Comparison of ENCODE assay signal across 8 cellular contexts in genomic region chr1:200258447-200259375, GRCh38.
DNase-seq lines count a peak whose midpoint lies in the region; ATAC-seq and TF ChIP-seq lines count a peak whose summit lies in the region.

No MANE protein-coding gene starts in this region.

- CTCF ChIA-PET in activated CD4-positive, alpha-beta memory T cell treated with anti-CD3 and anti-CD28 coated beads, Interleukin-2, amount 10 ng/mL, durations not matched to agents 7 days and 5 days (lab: Charles Lee), result interaction anchor here (0.8 to 1.0 kb wide), 2 partner anchors 14 to 17 kb away, joined by 3 read pairs; no protein-coding TSS in a partner anchor

- peak; percentile 39 for TF ChIP-seq CTCF in GM20000 (IDR thresholded peaks at IDR 0.05; ENCODE audit: extremely low read depth, missing control alignments)

- ATAC-seq in effector memory CD8-positive, alpha-beta T cell (replicated peaks), result peak; percentile 35
- ATAC-seq in stimulated activated naive B cell treated with anti-CD40 and anti-IgM and Interleukin-4, amounts not matched to agents 10 μg/mL and 1 μg/mL and 100 μg/mL, for 72 hours (replicated peaks), result peak; percentile 75 to 78

- H3K4me1 Mint-ChIP-seq in effector memory CD8-positive, alpha-beta T cell (ENCODE audit: low read depth in 2 of 2), result peaks cover under 1 to 9% of the 10 kb centered on the region in 2 donors
- peaks cover 7 to 10% of the 10 kb centered on the region in 2 donors for H3K4me1 Mint-ChIP-seq in stimulated activated naive B cell treated with anti-CD40 and anti-IgM and Interleukin-4, amounts not matched to agents 10 μg/mL and 1 μg/mL and 100 μg/mL, for 72 hours
- H3K4me1 Mint-ChIP-seq in activated CD4-positive, alpha-beta memory T cell treated with anti-CD3 and anti-CD28 coated beads, Interleukin-2, amount 10 ng/mL, durations not matched to agents 7 days and 5 days, result peaks cover 22% of the 10 kb centered on the region

- H3K27me3 Mint-ChIP-seq in effector memory CD8-positive, alpha-beta T cell, result peaks cover 26 to 34% of the 10 kb centered on the region in 2 donors
- peaks cover 0 to 4% of the 10 kb centered on the region in 2 donors for H3K27me3 Mint-ChIP-seq in stimulated activated naive B cell treated with anti-CD40 and anti-IgM and Interleukin-4, amounts not matched to agents 10 μg/mL and 1 μg/mL and 100 μg/mL, for 72 hours
- peaks cover 22% of the 10 kb centered on the region for H3K27me3 Mint-ChIP-seq in activated CD4-positive, alpha-beta memory T cell treated with anti-CD3 and anti-CD28 coated beads, Interleukin-2, amount 10 ng/mL, durations not matched to agents 7 days and 5 days

- H3K27ac Mint-ChIP-seq in effector memory CD8-positive, alpha-beta T cell, result no peak overlapping the region
- H3K27ac Mint-ChIP-seq in stimulated activated naive B cell treated with anti-CD40 and anti-IgM and Interleukin-4, amounts not matched to agents 10 μg/mL and 1 μg/mL and 100 μg/mL, for 72 hours, result no peak overlapping the region
- no peak overlapping the region for H3K27ac Mint-ChIP-seq in activated CD4-positive, alpha-beta memory T cell treated with anti-CD3 and anti-CD28 coated beads, Interleukin-2, amount 10 ng/mL, durations not matched to agents 7 days and 5 days

- H3K4me3 Mint-ChIP-seq in effector memory CD8-positive, alpha-beta T cell, result no peak overlapping the region
- H3K4me3 Mint-ChIP-seq in stimulated activated naive B cell treated with anti-CD40 and anti-IgM and Interleukin-4, amounts not matched to agents 10 μg/mL and 1 μg/mL and 100 μg/mL, for 72 hours, result no peak overlapping the region
- H3K4me3 Mint-ChIP-seq in activated CD4-positive, alpha-beta memory T cell treated with anti-CD3 and anti-CD28 coated beads, Interleukin-2, amount 10 ng/mL, durations not matched to agents 7 days and 5 days, result no peak overlapping the region

- DNase-seq in DMS114 treated with DMSO at 0.1 percent for 48 hours (lab: John Stamatoyannopoulos, UW; ENCODE audit: unreplicated experiment) (peak; percentile 33), GM20000 (ENCODE audit: low spot score) (peak; percentile 37), NCI-H1694 treated with DMSO at 0.1 percent for 48 hours (lab: John Stamatoyannopoulos, UW) (peak; percentile 45), NCI-H2081 treated with DMSO at 0.1 percent for 48 hours (lab: John Stamatoyannopoulos, UW) (no peak)
- DNase-seq in effector memory CD8-positive, alpha-beta T cell, result no peak
- DNase-seq in stimulated activated naive B cell treated with anti-CD40 and anti-IgM and Interleukin-4, amounts not matched to agents 10 μg/mL and 1 μg/mL and 100 μg/mL, for 72 hours, result no peak
- DNase-seq in activated CD4-positive, alpha-beta memory T cell treated with anti-CD3 and anti-CD28 coated beads, Interleukin-2, amount 10 ng/mL, durations not matched to agents 7 days and 5 days, result no peak
- no peak for DNase-seq in activated CD8-positive, alpha-beta memory T cell treated with anti-CD3 and anti-CD28 coated beads, Interleukin-2, amount 50 U/mL, for 48 hours

- no peaks in the 10 kb centered on the region for H3K9me3 Mint-ChIP-seq in effector memory CD8-positive, alpha-beta T cell
- H3K9me3 Mint-ChIP-seq in stimulated activated naive B cell treated with anti-CD40 and anti-IgM and Interleukin-4, amounts not matched to agents 10 μg/mL and 1 μg/mL and 100 μg/mL, for 72 hours, result peaks cover 0 to under 1% of the 10 kb centered on the region in 2 donors
- no peaks in the 10 kb centered on the region for H3K9me3 Mint-ChIP-seq in activated CD4-positive, alpha-beta memory T cell treated with anti-CD3 and anti-CD28 coated beads, Interleukin-2, amount 10 ng/mL, durations not matched to agents 7 days and 5 days

- no peaks in the 10 kb centered on the region for H3K36me3 Mint-ChIP-seq in effector memory CD8-positive, alpha-beta T cell (ENCODE audit: insufficient read depth)
- no peaks in the 10 kb centered on the region for H3K36me3 Mint-ChIP-seq in stimulated activated naive B cell treated with anti-CD40 and anti-IgM and Interleukin-4, amounts not matched to agents 10 μg/mL and 1 μg/mL and 100 μg/mL, for 72 hours
- H3K36me3 Mint-ChIP-seq in activated CD4-positive, alpha-beta memory T cell treated with anti-CD3 and anti-CD28 coated beads, Interleukin-2, amount 10 ng/mL, durations not matched to agents 7 days and 5 days (ENCODE audit: low read depth), result no peaks in the 10 kb centered on the region

- POLR2A ChIA-PET in activated CD4-positive, alpha-beta memory T cell treated with anti-CD3 and anti-CD28 coated beads, Interleukin-2, amount 10 ng/mL, durations not matched to agents 7 days and 5 days (lab: Charles Lee), result no interaction called here

Comparison
In these comparisons a context has a peak if more than half of its experiments do, and no peak if none do; other contexts are left out.
1. DNase-seq: peak in DMS114 treated with DMSO at 0.1 percent for 48 hours (single experiment), GM20000 (single experiment) and NCI-H1694 treated with DMSO at 0.1 percent for 48 hours (single experiment); none in effector memory CD8-positive, alpha-beta T cell (0 of 3), stimulated activated naive B cell treated with anti-CD40 and anti-IgM and Interleukin-4, amounts not matched to agents 10 μg/mL and 1 μg/mL and 100 μg/mL, for 72 hours (single experiment), activated CD4-positive, alpha-beta memory T cell treated with anti-CD3 and anti-CD28 coated beads, Interleukin-2, amount 10 ng/mL, durations not matched to agents 7 days and 5 days (single experiment), activated CD8-positive, alpha-beta memory T cell treated with anti-CD3 and anti-CD28 coated beads, Interleukin-2, amount 50 U/mL, for 48 hours (single experiment) and NCI-H2081 treated with DMSO at 0.1 percent for 48 hours (single experiment).